Comparison of ENCODE assay signal across 8 cellular contexts in the genomic region with DNA sequence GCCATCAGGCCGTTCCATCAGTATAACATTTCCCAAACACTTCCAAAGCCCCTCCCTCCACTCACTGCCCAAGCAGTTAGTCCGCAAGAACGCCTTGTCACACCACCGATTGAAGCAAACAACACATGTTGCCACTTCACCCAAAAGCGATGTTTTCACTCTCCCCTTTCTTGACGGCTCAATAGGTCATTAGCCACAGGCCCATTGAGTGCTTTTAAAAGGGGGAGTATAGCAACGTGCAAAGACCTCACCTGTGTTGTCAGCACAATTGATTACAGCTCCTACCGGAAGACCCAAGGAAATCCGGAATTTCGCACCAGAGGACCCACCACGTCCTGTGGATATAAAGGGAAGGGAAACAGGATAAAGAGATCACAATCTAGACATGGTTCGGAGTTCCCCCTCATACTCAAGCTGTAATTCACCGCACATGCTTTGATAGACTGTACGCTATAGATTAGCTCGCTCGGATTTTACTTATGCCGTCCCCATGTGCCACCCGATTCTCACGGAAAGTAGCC. TPM values are rescaled to one million over a fixed set of nuclear protein-coding genes. Genes with fewer than 3 reads are reported as not detected.
DNase-seq lines count a peak whose midpoint lies in the region; TF ChIP-seq lines count a peak whose summit lies in the region.

No MANE protein-coding gene starts in this region.

- H3K9me3 ChIP-seq in WERI-Rb-1 (ENCODE audit: severe bottlenecking) (no peaks in the 10 kb centered on the region), trophoblast cell (ENCODE audit: insufficient read depth, low read depth, low read length) (no peaks in the 10 kb centered on the region)

- no peak overlapping the region for H3K18ac ChIP-seq in trophoblast cell (ENCODE audit: low read length)

- no peak overlapping the region for H2AK5ac ChIP-seq in trophoblast cell (ENCODE audit: low read length)

- H3K27me3 ChIP-seq in WERI-Rb-1 (ENCODE audit: insufficient read depth, low read depth, severe bottlenecking): no peaks in the 10 kb centered on the region
- no peaks in the 10 kb centered on the region for H3K27me3 ChIP-seq in trophoblast cell (ENCODE audit: insufficient read depth, low read length)

- peak overlapping the region; percentile 92 for H3K4ac ChIP-seq in trophoblast cell (ENCODE audit: low read depth, low read length)

- peak overlapping the region; percentile 91 for H4K12ac ChIP-seq in trophoblast cell (ENCODE audit: low read depth, low read length)

- H3K79me2 ChIP-seq in trophoblast cell (ENCODE audit: control insufficient read depth, insufficient read depth, low read length, poor library complexity): peaks cover 20% of the 10 kb centered on the region

- H2AFZ ChIP-seq in trophoblast cell (ENCODE audit: insufficient read depth, low read length, poor library complexity): no peak overlapping the region

- H4K8ac ChIP-seq in trophoblast cell (ENCODE audit: low read depth, low read length): peak overlapping the region; percentile 97

- no peak overlapping the region for H3K23ac ChIP-seq in trophoblast cell (ENCODE audit: low read length)

- peak overlapping the region; percentile 92 for H4K91ac ChIP-seq in trophoblast cell (ENCODE audit: low read depth, low read length)

- peak overlapping the region; percentile 62 for H3K4me2 ChIP-seq in trophoblast cell (ENCODE audit: low read length)

- H3K4me1 ChIP-seq in trophoblast cell (ENCODE audit: control insufficient read depth in 1 of 2, insufficient read depth in 2 of 2, low read length in 2 of 2): peaks cover 0 to 7% of the 10 kb centered on the region in 2 experiments

- no CpG with 5 or more reads among the region's 19 CpGs for WGBS in trophoblast cell (ENCODE audit: extremely low coverage, insufficient coverage, insufficient read length)

- H3K27ac ChIP-seq in WERI-Rb-1 (peak overlapping the region; percentile 85), trophoblast cell (ENCODE audit: low read depth, low read length) (peak overlapping the region; percentile 90)

- H3K36me3 ChIP-seq in WERI-Rb-1 (peaks cover 54% of the 10 kb centered on the region), trophoblast cell (ENCODE audit: control insufficient read depth in 1 of 2, insufficient read depth in 2 of 2, low read length in 2 of 2) (peaks cover 25 to 39% of the 10 kb centered on the region in 2 experiments)

- DNase-seq in NCI-H748 (lab: John Stamatoyannopoulos, UW; ENCODE audit: unreplicated experiment) (peak; percentile 42), NCI-H748 treated with DMSO at 0.1 percent for 48 hours (lab: John Stamatoyannopoulos, UW) (no peak), WERI-Rb-1 (no peak), fibroblast of peridontal ligament (ENCODE audit: extremely low read depth) (peak; percentile 14), trophoblast cell (no peak), NK-92 (lab: John Stamatoyannopoulos, UW; ENCODE audit: unreplicated experiment) (no peak), HK-2 (ENCODE audit: unreplicated experiment) (no peak), SHP77 treated with DMSO at 0.1 percent for 48 hours (lab: John Stamatoyannopoulos, UW) (no peak)

- H3K14ac ChIP-seq in trophoblast cell (ENCODE audit: low read length): peak overlapping the region; percentile 97

- no peak for TF ChIP-seq CTCF in WERI-Rb-1 (IDR thresholded peaks at IDR 0.05; ENCODE audit: low read depth, low read length)

- H3K79me1 ChIP-seq in trophoblast cell (ENCODE audit: low read length): peaks cover 8% of the 10 kb centered on the region

- H3K4me3 ChIP-seq in WERI-Rb-1 (ENCODE audit: low read depth, low read length) (peak overlapping the region; percentile 91), trophoblast cell (ENCODE audit: low read depth, low read length) (peak overlapping the region; percentile 86)

- H2BK5ac ChIP-seq in trophoblast cell (ENCODE audit: low read depth, low read length, poor library complexity): peak overlapping the region; percentile 88

- peak overlapping the region; percentile 75 for H2BK120ac ChIP-seq in trophoblast cell (ENCODE audit: insufficient read depth, low read length, poor library complexity)

- H3K9ac ChIP-seq in trophoblast cell (ENCODE audit: low read length): peak overlapping the region; percentile 93

- no peak overlapping the region for H2BK12ac ChIP-seq in trophoblast cell (ENCODE audit: low read length)

RNA-seq across cellular contexts. Expression of a gene that starts 0.7 kb away (rescaled TPM):
- 2,811 and 2,862 TPM in 2 replicates for polyA plus RNA-seq in trophoblast cell (2013)

RNA-seq across cellular contexts. Expression of a gene that starts 17.0 kb away (rescaled TPM):
- 157 TPM in 2 replicates for polyA plus RNA-seq in trophoblast cell (2013)

RNA-seq across cellular contexts. Expression of a gene that starts 27.7 kb away (rescaled TPM):
- polyA plus RNA-seq in trophoblast cell (2013): 17.6 and 18.4 TPM in 2 replicates

RNA-seq across cellular contexts. Expression of a gene that starts 53.5 kb away (rescaled TPM):
- 22.1 and 25.2 TPM in 2 replicates for polyA plus RNA-seq in trophoblast cell (2013)

Comparison
In these comparisons a context has a peak if more than half of its experiments do, and no peak if none do; other contexts are left out.
1. DNase-seq: peak in NCI-H748 (single experiment) and fibroblast of peridontal ligament (single experiment); none in NCI-H748 treated with DMSO at 0.1 percent for 48 hours (single experiment), WERI-Rb-1 (single experiment), trophoblast cell (0 of 2), NK-92 (single experiment), HK-2 (single experiment) and SHP77 treated with DMSO at 0.1 percent for 48 hours (single experiment).